In the genomic region with DNA sequence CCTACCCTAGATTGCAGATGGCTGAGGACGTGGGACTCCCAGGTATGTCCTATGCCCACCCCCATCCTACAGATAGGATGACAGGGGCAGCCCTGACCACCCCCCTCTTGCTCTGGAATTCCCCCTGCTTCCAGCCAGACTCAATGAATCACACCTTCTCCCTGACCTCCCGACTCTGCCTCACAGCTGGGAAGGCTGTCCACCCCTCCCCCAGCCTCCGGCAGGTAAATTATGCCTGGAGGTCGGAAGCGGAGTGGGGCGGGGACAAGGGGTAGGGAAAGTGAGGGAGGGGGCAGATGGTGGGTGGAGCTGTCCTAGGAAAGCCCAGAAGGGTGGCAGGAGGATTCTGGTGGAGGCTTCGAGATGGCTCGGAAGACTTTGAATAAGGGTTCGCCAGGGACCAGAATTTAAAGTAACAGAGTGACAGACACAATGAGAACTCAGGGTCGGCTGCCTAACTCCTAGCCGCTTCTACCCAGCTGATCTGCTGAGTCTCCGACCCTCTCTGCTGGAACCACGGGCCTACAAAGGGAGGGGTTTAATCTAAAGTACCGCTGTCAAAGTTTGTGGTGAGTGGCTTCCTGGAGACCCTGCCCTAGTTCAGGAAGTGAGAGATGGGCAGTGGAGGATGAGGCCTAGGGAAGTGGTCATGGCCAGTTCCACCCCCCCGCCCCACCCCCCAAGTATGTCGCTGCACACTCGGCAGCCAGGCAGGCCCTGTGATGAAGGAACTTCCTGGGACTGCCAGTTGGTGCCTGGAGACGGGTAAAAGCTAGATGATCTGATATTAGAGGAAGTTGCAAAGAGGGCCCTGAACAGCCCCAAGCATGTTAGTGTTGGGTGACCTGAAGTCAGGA, we compare ENCODE assay signal across 1 cellular context.
TF ChIP-seq lines count a peak whose summit lies in the region.

No MANE protein-coding gene starts in this region.

TF ChIP-seq in HepG2, 621 proteins besides CTCF, POLR2A, EP300 and RAD21 (continued from another document):
- TF ChIP-seq, protein P1, sequence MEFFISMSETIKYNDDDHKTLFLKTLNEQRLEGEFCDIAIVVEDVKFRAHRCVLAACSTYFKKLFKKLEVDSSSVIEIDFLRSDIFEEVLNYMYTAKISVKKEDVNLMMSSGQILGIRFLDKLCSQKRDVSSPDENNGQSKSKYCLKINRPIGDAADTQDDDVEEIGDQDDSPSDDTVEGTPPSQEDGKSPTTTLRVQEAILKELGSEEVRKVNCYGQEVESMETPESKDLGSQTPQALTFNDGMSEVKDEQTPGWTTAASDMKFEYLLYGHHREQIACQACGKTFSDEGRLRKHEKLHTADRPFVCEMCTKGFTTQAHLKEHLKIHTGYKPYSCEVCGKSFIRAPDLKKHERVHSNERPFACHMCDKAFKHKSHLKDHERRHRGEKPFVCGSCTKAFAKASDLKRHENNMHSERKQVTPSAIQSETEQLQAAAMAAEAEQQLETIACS (CRISPR knock-in tag; IDR thresholded peaks at IDR 0.05), result no peak
- TF ChIP-seq FOSL2 (CRISPR knock-in tag; IDR thresholded peaks at IDR 0.05), result peak; percentile 49
- 0 out of 2 replicates have a peak, but pooled peaks have one; percentile 25 for TF ChIP-seq NR2F2 (IDR thresholded peaks at IDR 0.05; ENCODE audit: borderline replicate concordance, low read depth)
- TF ChIP-seq RARA (CRISPR knock-in tag; IDR thresholded peaks at IDR 0.05), result 0 out of 2 replicates have a peak, but pooled peaks have one; percentile 18
- TF ChIP-seq PITX1 (CRISPR knock-in tag; IDR thresholded peaks at IDR 0.05), result no peak
- no peak for TF ChIP-seq ZNF432 (CRISPR knock-in tag; IDR thresholded peaks at IDR 0.05; ENCODE audit: borderline replicate concordance)
- no peak for TF ChIP-seq MED1 (CRISPR knock-in tag; IDR thresholded peaks at IDR 0.05)
- no peak for TF ChIP-seq ZNF274 (CRISPR knock-in tag; IDR thresholded peaks at IDR 0.05)
- TF ChIP-seq, protein P2, sequence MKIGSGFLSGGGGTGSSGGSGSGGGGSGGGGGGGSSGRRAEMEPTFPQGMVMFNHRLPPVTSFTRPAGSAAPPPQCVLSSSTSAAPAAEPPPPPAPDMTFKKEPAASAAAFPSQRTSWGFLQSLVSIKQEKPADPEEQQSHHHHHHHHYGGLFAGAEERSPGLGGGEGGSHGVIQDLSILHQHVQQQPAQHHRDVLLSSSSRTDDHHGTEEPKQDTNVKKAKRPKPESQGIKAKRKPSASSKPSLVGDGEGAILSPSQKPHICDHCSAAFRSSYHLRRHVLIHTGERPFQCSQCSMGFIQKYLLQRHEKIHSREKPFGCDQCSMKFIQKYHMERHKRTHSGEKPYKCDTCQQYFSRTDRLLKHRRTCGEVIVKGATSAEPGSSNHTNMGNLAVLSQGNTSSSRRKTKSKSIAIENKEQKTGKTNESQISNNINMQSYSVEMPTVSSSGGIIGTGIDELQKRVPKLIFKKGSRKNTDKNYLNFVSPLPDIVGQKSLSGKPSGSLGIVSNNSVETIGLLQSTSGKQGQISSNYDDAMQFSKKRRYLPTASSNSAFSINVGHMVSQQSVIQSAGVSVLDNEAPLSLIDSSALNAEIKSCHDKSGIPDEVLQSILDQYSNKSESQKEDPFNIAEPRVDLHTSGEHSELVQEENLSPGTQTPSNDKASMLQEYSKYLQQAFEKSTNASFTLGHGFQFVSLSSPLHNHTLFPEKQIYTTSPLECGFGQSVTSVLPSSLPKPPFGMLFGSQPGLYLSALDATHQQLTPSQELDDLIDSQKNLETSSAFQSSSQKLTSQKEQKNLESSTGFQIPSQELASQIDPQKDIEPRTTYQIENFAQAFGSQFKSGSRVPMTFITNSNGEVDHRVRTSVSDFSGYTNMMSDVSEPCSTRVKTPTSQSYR (CRISPR knock-in tag; IDR thresholded peaks at IDR 0.05; ENCODE audit: borderline replicate concordance), result peak; percentile 83; the same call in 1 of the 2 replicates
- TF ChIP-seq, protein P3, sequence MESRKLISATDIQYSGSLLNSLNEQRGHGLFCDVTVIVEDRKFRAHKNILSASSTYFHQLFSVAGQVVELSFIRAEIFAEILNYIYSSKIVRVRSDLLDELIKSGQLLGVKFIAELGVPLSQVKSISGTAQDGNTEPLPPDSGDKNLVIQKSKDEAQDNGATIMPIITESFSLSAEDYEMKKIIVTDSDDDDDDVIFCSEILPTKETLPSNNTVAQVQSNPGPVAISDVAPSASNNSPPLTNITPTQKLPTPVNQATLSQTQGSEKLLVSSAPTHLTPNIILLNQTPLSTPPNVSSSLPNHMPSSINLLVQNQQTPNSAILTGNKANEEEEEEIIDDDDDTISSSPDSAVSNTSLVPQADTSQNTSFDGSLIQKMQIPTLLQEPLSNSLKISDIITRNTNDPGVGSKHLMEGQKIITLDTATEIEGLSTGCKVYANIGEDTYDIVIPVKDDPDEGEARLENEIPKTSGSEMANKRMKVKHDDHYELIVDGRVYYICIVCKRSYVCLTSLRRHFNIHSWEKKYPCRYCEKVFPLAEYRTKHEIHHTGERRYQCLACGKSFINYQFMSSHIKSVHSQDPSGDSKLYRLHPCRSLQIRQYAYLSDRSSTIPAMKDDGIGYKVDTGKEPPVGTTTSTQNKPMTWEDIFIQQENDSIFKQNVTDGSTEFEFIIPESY (CRISPR knock-in tag; IDR thresholded peaks at IDR 0.05), result no peak
- TF ChIP-seq, protein P4, sequence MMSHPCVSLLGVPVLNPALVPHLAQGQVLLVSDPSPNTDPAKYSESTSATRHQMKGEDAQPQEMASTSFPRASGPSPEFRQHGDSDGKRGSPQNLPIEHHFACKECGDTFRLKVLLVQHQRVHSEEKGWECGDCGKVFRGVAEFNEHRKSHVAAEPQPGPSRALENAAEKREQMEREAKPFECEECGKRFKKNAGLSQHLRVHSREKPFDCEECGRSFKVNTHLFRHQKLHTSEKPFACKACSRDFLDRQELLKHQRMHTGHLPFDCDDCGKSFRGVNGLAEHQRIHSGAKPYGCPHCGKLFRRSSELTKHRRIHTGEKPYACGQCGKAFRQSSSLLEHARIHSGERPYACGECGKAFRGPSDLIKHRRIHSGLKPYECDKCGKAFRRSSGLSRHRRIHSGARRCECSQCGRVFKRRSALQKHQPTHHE (CRISPR knock-in tag; IDR thresholded peaks at IDR 0.05; ENCODE audit: borderline replicate concordance), result no peak
- peak in 1 of 2 experiments; percentile 17; a peak in 1 of 4 replicates for TF ChIP-seq NR2F1 (CRISPR knock-in tag; IDR thresholded peaks at IDR 0.05)
- no peak for TF ChIP-seq NONO (IDR thresholded peaks at IDR 0.05)
- no peak for TF ChIP-seq NONO (CRISPR knock-in tag; conservative IDR thresholded peaks at IDR 0.05)
- no peak for TF ChIP-seq SATB2 (CRISPR knock-in tag; IDR thresholded peaks at IDR 0.05)
- TF ChIP-seq TOPORS (CRISPR knock-in tag; IDR thresholded peaks at IDR 0.05), result no peak
- TF ChIP-seq ZNF264 (CRISPR knock-in tag; IDR thresholded peaks at IDR 0.05), result no peak
- no peak for TF ChIP-seq HDAC6 (IDR thresholded peaks at IDR 0.05; ENCODE audit: low read depth, low read length)
- TF ChIP-seq HNF4G (IDR thresholded peaks at IDR 0.05; ENCODE audit: borderline replicate concordance, low read depth, low read length), result 0 out of 2 replicates have a peak, but pooled peaks have one; percentile 12
- TF ChIP-seq HNF4G (CRISPR knock-in tag; IDR thresholded peaks at IDR 0.05; ENCODE audit: borderline replicate concordance, low read depth), result no peak
- 0 out of 2 replicates have a peak, but pooled peaks have one; percentile 1 for TF ChIP-seq ZNF747 (CRISPR knock-in tag; IDR thresholded peaks at IDR 0.05; ENCODE audit: borderline replicate concordance)
- TF ChIP-seq SMARCC2 (IDR thresholded peaks at IDR 0.05), result no peak
- TF ChIP-seq, protein P5, sequence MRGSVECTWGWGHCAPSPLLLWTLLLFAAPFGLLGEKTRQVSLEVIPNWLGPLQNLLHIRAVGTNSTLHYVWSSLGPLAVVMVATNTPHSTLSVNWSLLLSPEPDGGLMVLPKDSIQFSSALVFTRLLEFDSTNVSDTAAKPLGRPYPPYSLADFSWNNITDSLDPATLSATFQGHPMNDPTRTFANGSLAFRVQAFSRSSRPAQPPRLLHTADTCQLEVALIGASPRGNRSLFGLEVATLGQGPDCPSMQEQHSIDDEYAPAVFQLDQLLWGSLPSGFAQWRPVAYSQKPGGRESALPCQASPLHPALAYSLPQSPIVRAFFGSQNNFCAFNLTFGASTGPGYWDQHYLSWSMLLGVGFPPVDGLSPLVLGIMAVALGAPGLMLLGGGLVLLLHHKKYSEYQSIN (CRISPR knock-in tag; IDR thresholded peaks at IDR 0.05; ENCODE audit: borderline replicate concordance), result no peak
- 0 out of 2 replicates have a peak, but pooled peaks have one; percentile 18 for TF ChIP-seq NR2F6 (IDR thresholded peaks at IDR 0.05)
- no peak for TF ChIP-seq NR2F6 (CRISPR knock-in tag; IDR thresholded peaks at IDR 0.05)
- no peak for TF ChIP-seq CREB1 (IDR thresholded peaks at IDR 0.05)
- TF ChIP-seq CREB1 (CRISPR knock-in tag; IDR thresholded peaks at IDR 0.05), result 0 out of 2 replicates have a peak, but pooled peaks have one; percentile 38
- TF ChIP-seq CEBPG (CRISPR knock-in tag; IDR thresholded peaks at IDR 0.05), result no peak
- no peak for TF ChIP-seq KAT8 (CRISPR knock-in tag; IDR thresholded peaks at IDR 0.05)
- no peak for TF ChIP-seq ZMYM2 (CRISPR knock-in tag; IDR thresholded peaks at IDR 0.05)
- no peak for TF ChIP-seq YEATS2 (CRISPR knock-in tag; IDR thresholded peaks at IDR 0.05; ENCODE audit: borderline replicate concordance)
- TF ChIP-seq KDM1A (CRISPR knock-in tag; IDR thresholded peaks at IDR 0.05), result no peak
